Comparison of ENCODE assay signal across 10 cellular contexts in genomic region chr1:236516929-236517704, GRCh38. TPM values are rescaled to one million over a fixed set of nuclear protein-coding genes. Genes with fewer than 3 reads are reported as not detected.
DNase-seq lines count a peak whose midpoint lies in the region; ATAC-seq and TF ChIP-seq lines count a peak whose summit lies in the region.
"Had no signal": no experiment of that assay in that cellular context is flagged by ENCODE, and none has a peak within 500 bp of the region (broad histone marks: within the 10 kb centered on the region; RNA-seq: fewer than 3 reads in every experiment).

No MANE protein-coding gene starts in this region.

- peaks cover 46% of the 10 kb centered on the region for H3K4me1 ChIP-seq in body of pancreas
- H3K4me1 ChIP-seq: uterus had no signal

- no peaks in the 10 kb centered on the region for H3K36me3 ChIP-seq in body of pancreas (replicated peaks in 1 of 2; ENCODE audit: insufficient read depth in 1 of 2, low read depth in 2 of 2)
- H3K36me3 ChIP-seq: uterus had no signal

- no peak overlapping the region for H3K27ac Mint-ChIP-seq in neural crest cell (ENCODE audit: unreplicated experiment)

- no peaks in the 10 kb centered on the region for H3K9me3 ChIP-seq in body of pancreas
- H3K9me3 ChIP-seq: uterus had no signal

- no peak overlapping the region for H3K4me3 ChIP-seq in body of pancreas
- H3K4me3 ChIP-seq: uterus had no signal

- H3K9me3 Mint-ChIP-seq in neural crest cell = no peaks in the 10 kb centered on the region

- H3K4me3 Mint-ChIP-seq in neural crest cell = peak overlapping the region; percentile 18

- H3K36me3 Mint-ChIP-seq in neural crest cell (ENCODE audit: low read depth) = no peaks in the 10 kb centered on the region

- intact Hi-C loops in body of pancreas (cut with DNase I) (no loop called here), posterior cingulate gyrus (cut with DNase I) (no loop called here)

- WGBS in body of pancreas, 2 donors = 32 to 48% methylated on average over 8 of the region's 8 CpGs

- peak overlapping the region in 3 of 4 donors; percentile 70 to 79 (median 75) for H3K27ac ChIP-seq in body of pancreas

- ATAC-seq in body of pancreas = no peak
- no peak for ATAC-seq in GM21515 (IDR thresholded peaks at IDR 0.05; ENCODE audit: unreplicated experiment)
- ATAC-seq in HG02852 (IDR thresholded peaks at IDR 0.05; ENCODE audit: unreplicated experiment) = no peak

- no peak for TF ChIP-seq CTCF in body of pancreas (IDR thresholded peaks at IDR 0.05)
- no peak for TF ChIP-seq CTCF in neural crest cell (conservative IDR thresholded peaks at IDR 0.05)

- DNase-seq in NCI-H1092 treated with DMSO at 0.1 percent for 48 hours (lab: John Stamatoyannopoulos, UW) (peak; percentile 20), NCI-H1092 (lab: John Stamatoyannopoulos, UW) (no peak), NCI-H2171 treated with DMSO at 0.1 percent for 48 hours (lab: John Stamatoyannopoulos, UW) (peak; percentile 50), body of pancreas (no peak), neural crest cell (ENCODE audit: low read depth, low spot score) (no peak), posterior cingulate gyrus (no peak)
- DNase-seq: 8988T, uterus had no signal

- no peaks in the 10 kb centered on the region for H3K4me1 Mint-ChIP-seq in neural crest cell

- H3K27me3 ChIP-seq in body of pancreas = no peaks in the 10 kb centered on the region
- H3K27me3 ChIP-seq: uterus had no signal

- no peak for TF ChIP-seq POLR2A in body of pancreas (IDR thresholded peaks at IDR 0.05)

- H3K27me3 Mint-ChIP-seq in neural crest cell (ENCODE audit: low read depth) = no peaks in the 10 kb centered on the region

RNA-seq across cellular contexts. Expression of gene LGALS8, which starts 6.7 kb away (rescaled TPM):
- total RNA-seq in body of pancreas = 10 to 100 TPM; 58.9 to 83.4 TPM
- total RNA-seq in neural crest cell = 23.3 and 29.9 TPM in 2 replicates

Comparison
In these comparisons a context has a peak if more than half of its experiments do, and no peak if none do; other contexts are left out.
1. DNase-seq: peak in NCI-H1092 treated with DMSO at 0.1 percent for 48 hours (single experiment) and NCI-H2171 treated with DMSO at 0.1 percent for 48 hours (single experiment); none in NCI-H1092 (single experiment), body of pancreas (0 of 4), neural crest cell (single experiment) and posterior cingulate gyrus (0 of 10).